8 cellular contexts compared by ENCODE assay signal in the genomic region with DNA sequence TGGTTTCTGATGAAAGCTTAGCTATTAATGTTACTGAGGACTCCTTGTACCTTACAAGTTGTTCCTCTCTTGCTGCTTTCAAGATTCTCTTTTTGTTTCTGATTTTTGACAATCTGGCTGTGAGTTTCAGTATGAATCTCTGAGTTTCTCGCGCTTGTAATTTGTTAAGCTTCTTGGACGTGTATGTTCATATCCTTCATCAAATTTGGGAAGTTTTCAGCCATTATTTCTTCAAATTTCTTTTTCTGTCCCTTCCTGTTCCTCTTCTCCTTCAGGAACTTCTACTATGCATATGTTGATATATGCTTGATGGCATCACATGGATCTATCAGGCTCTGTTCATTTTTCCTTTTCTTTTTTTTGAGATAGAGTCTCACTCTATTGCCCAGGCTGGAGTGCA.
"Had no signal": no experiment of that assay in that cellular context is flagged by ENCODE, and none has a peak within 500 bp of the region (broad histone marks: within the 10 kb centered on the region; RNA-seq: fewer than 3 reads in every experiment).

No MANE protein-coding gene starts in this region.

- H3K4me3 ChIP-seq: GM12878 had no signal

- ATAC-seq: GM12878 had no signal

- DNase-seq: GDM1, GF-D8 had no signal

- FAIRE-seq: G401.6, GM12878, GM12891, GM12892, GM18507, GM19239 had no signal
